Comparison of ENCODE assay signal across 19 cellular contexts in the genomic region with DNA sequence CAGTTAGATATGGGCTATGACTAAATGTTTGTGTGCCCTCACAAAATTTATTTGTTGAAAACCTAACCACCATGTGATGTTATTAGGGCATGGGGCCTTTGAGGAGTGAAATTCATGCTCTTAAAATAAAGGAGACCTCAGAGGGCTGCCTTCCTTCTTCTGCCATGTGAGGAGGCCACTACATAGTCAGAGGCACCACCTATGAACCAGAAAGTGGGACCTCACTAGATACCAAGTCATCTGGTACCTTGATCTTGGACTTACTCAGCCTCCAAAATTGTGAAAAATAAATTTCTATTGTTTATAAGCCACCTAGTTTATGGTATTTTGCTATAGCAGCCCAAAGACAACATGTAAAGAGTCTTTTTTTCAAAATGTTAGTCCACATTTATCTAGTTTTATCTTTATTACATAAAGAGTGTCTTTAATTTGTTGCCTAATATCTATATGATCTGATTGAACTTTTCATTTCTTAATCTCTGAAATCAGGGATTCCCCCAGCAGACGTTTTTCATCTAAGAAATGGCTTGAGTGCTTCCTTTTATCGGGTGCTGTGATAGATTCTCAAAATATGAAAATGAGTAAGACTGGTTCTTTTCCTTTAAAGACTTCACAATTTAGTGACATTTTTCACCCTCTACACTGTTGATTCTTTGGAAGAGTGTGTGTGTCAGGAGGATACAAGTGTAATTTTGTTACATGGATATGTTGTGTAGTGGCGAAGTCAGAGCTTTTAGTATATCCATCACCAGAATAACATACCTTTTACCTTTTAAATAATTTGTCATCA. TPM values are rescaled to one million over a fixed set of nuclear protein-coding genes. Genes with fewer than 3 reads are reported as not detected.
DNase-seq lines count a peak whose midpoint lies in the region; ATAC-seq and TF ChIP-seq lines count a peak whose summit lies in the region.
"Had no signal": no experiment of that assay in that cellular context is flagged by ENCODE, and none has a peak within 500 bp of the region (broad histone marks: within the 10 kb centered on the region; RNA-seq: fewer than 3 reads in every experiment).

No MANE protein-coding gene starts in this region.

- H2AFZ ChIP-seq in GM23248 (no peak overlapping the region), fibroblast of lung (ENCODE audit: low read length) (no peak overlapping the region)

- H3K27me3 ChIP-seq in GM23248 (replicated peaks; ENCODE audit: insufficient read depth) (no peaks in the 10 kb centered on the region), fibroblast of lung (ENCODE audit: control insufficient read depth, insufficient read depth, low read length) (no peaks in the 10 kb centered on the region)

- no peak for TF ChIP-seq CTCF in fibroblast of lung (conservative IDR thresholded peaks at IDR 0.05 in 1 of 2, IDR thresholded peaks at IDR 0.05 in 1 of 2; ENCODE audit: low read depth in 1 of 2, low read length in 2 of 2)

- peaks cover 32% of the 10 kb centered on the region for H3K4me1 Mint-ChIP-seq in activated T-cell treated with anti-CD3 and anti-CD28 coated beads, Interleukin-2, amount 50 U/mL, for 24 hours (ENCODE audit: low read depth)
- H3K4me1 Mint-ChIP-seq in activated T-helper 1 cell treated with anti-CD3 and anti-CD28 coated beads, Interleukin-12 subunit alpha, Interleukin-12 subunit beta, Interleukin-2, Interleukin-4 antibody, amounts not matched to agents 30 ng/mL and 10 ng/mL and 1 ng/mL, durations not matched to agents 14 hours and 24 hours and 36 hours (ENCODE audit: low read depth): peaks cover 16% of the 10 kb centered on the region
- H3K4me1 Mint-ChIP-seq: CD14-positive monocyte had no signal

- no peak for ATAC-seq in left colon

- H3K4me3 Mint-ChIP-seq in activated T-cell treated with anti-CD3 and anti-CD28 coated beads, Interleukin-2, amount 50 U/mL, for 24 hours: peak overlapping the region; percentile 48
- no peak overlapping the region for H3K4me3 Mint-ChIP-seq in activated T-helper 1 cell treated with anti-CD3 and anti-CD28 coated beads, Interleukin-12 subunit alpha, Interleukin-12 subunit beta, Interleukin-2, Interleukin-4 antibody, amounts not matched to agents 30 ng/mL and 10 ng/mL and 1 ng/mL, durations not matched to agents 14 hours and 24 hours and 36 hours
- H3K4me3 Mint-ChIP-seq: CD14-positive monocyte had no signal

- no peak overlapping the region for H3K4me2 ChIP-seq in GM23248 (ENCODE audit: unreplicated experiment)
- H3K4me2 ChIP-seq in fibroblast of lung (ENCODE audit: extremely low read depth, insufficient read depth, low read length): no peak overlapping the region
- H3K4me2 ChIP-seq: KMS-11 had no signal

- in situ Hi-C loops in GM23248 (cut with MboI): no loop called here

- H3K4me3 ChIP-seq in GM23248 (no peak overlapping the region), fibroblast of lung (replicated peaks in 1 of 4; ENCODE audit: control extremely low read depth in 1 of 4, insufficient read depth in 1 of 4, low read depth in 3 of 4, low read length in 4 of 4) (no peak overlapping the region)

- WGBS in GM23248 (ENCODE audit: low coverage in 1 of 2, low lambda C conversion rate in 2 of 2, missing lambda C conversion rate in 2 of 2), 2 experiments: 52 to 54% methylated on average over 3 of the region's 3 CpGs

- H3K27ac Mint-ChIP-seq in activated T-cell treated with anti-CD3 and anti-CD28 coated beads, Interleukin-2, amount 50 U/mL, for 24 hours: peak overlapping the region; percentile 96
- peak overlapping the region; percentile 38 for H3K27ac Mint-ChIP-seq in activated T-helper 1 cell treated with anti-CD3 and anti-CD28 coated beads, Interleukin-12 subunit alpha, Interleukin-12 subunit beta, Interleukin-2, Interleukin-4 antibody, amounts not matched to agents 30 ng/mL and 10 ng/mL and 1 ng/mL, durations not matched to agents 14 hours and 24 hours and 36 hours
- H3K27ac Mint-ChIP-seq: CD14-positive monocyte had no signal

- intact Hi-C loops in activated T-helper 1 cell treated with anti-CD3 and anti-CD28 coated beads, Interleukin-12 subunit alpha, Interleukin-12 subunit beta, Interleukin-2, Interleukin-4 antibody, amounts not matched to agents 30 ng/mL and 10 ng/mL and 1 ng/mL, durations not matched to agents 14 hours and 24 hours and 36 hours (cut with micrococcal nuclease): loop anchor here (1.0 to 2.0 kb wide), 2 partner anchors 16 to 34 kb away; a partner anchor contains a TSS
- intact Hi-C loops in left colon (cut with DNase I, micrococcal nuclease): no loop called here

- peaks cover 80% of the 10 kb centered on the region for H3K36me3 Mint-ChIP-seq in activated T-cell treated with anti-CD3 and anti-CD28 coated beads, Interleukin-2, amount 50 U/mL, for 24 hours (ENCODE audit: low read depth)
- H3K36me3 Mint-ChIP-seq in activated T-helper 1 cell treated with anti-CD3 and anti-CD28 coated beads, Interleukin-12 subunit alpha, Interleukin-12 subunit beta, Interleukin-2, Interleukin-4 antibody, amounts not matched to agents 30 ng/mL and 10 ng/mL and 1 ng/mL, durations not matched to agents 14 hours and 24 hours and 36 hours (ENCODE audit: low read depth): peaks cover 26% of the 10 kb centered on the region

- H3F3A ChIP-seq in GM23248 (ENCODE audit: insufficient read depth): peaks cover 25% of the 10 kb centered on the region

- H4K20me1 ChIP-seq in GM23248 (ENCODE audit: insufficient read depth) (no peaks in the 10 kb centered on the region), fibroblast of lung (ENCODE audit: control insufficient read depth, extremely low read depth, insufficient read depth, low read length) (no peaks in the 10 kb centered on the region)

- H3K4me1 ChIP-seq in GM23248 (ENCODE audit: insufficient read depth) (peaks cover 24% of the 10 kb centered on the region), fibroblast of lung (ENCODE audit: control insufficient read depth, extremely low read depth, insufficient read depth, low read length) (no peaks in the 10 kb centered on the region)

- no peaks in the 10 kb centered on the region for H3K9me3 Mint-ChIP-seq in activated T-cell treated with anti-CD3 and anti-CD28 coated beads, Interleukin-2, amount 50 U/mL, for 24 hours
- no peaks in the 10 kb centered on the region for H3K9me3 Mint-ChIP-seq in activated T-helper 1 cell treated with anti-CD3 and anti-CD28 coated beads, Interleukin-12 subunit alpha, Interleukin-12 subunit beta, Interleukin-2, Interleukin-4 antibody, amounts not matched to agents 30 ng/mL and 10 ng/mL and 1 ng/mL, durations not matched to agents 14 hours and 24 hours and 36 hours

- H3K27ac ChIP-seq in GM23248: peak overlapping the region; percentile 69
- peak overlapping the region; percentile 52 for H3K27ac ChIP-seq in fibroblast of lung (ENCODE audit: insufficient read depth, low read length)
- H3K27ac ChIP-seq: KMS-11 had no signal

- H3K9ac ChIP-seq in GM23248: no peak overlapping the region
- no peak overlapping the region for H3K9ac ChIP-seq in fibroblast of lung (ENCODE audit: insufficient read depth, low read length)
- H3K9ac ChIP-seq: KMS-11 had no signal

- peaks cover 11% of the 10 kb centered on the region for H3K36me3 ChIP-seq in GM23248 (ENCODE audit: low read depth)
- no peaks in the 10 kb centered on the region for H3K36me3 ChIP-seq in fibroblast of lung (ENCODE audit: control insufficient read depth, insufficient read depth, low read length)

- no peaks in the 10 kb centered on the region for H3K27me3 Mint-ChIP-seq in activated T-cell treated with anti-CD3 and anti-CD28 coated beads, Interleukin-2, amount 50 U/mL, for 24 hours
- H3K27me3 Mint-ChIP-seq in activated T-helper 1 cell treated with anti-CD3 and anti-CD28 coated beads, Interleukin-12 subunit alpha, Interleukin-12 subunit beta, Interleukin-2, Interleukin-4 antibody, amounts not matched to agents 30 ng/mL and 10 ng/mL and 1 ng/mL, durations not matched to agents 14 hours and 24 hours and 36 hours (ENCODE audit: insufficient read depth): no peaks in the 10 kb centered on the region

- DNase-seq in activated T-cell treated with anti-CD3 and anti-CD28 coated beads, Interleukin-2, amount 50 U/mL, for 24 hours: no peak
- DNase-seq in activated T-cell treated with anti-CD3 and anti-CD28 coated beads for 4 hours (no peak), GM23248 (no peak), fibroblast of lung (ENCODE audit: low read depth in 2 of 2) (no peak), SIG-M5 treated with dmso at 0.1 percent for 504 hours (lab: John Stamatoyannopoulos, UW; ENCODE audit: unreplicated experiment) (no peak), SHP77 treated with DMSO at 0.1 percent for 48 hours (lab: John Stamatoyannopoulos, UW) (no peak), left colon (no peak)
- no peak for DNase-seq in activated T-helper 1 cell treated with anti-CD3 and anti-CD28 coated beads, Interleukin-12 subunit alpha, Interleukin-12 subunit beta, Interleukin-2, Interleukin-4 antibody, amounts not matched to agents 30 ng/mL and 10 ng/mL and 1 ng/mL, durations not matched to agents 14 hours and 24 hours and 36 hours (ENCODE audit: low spot score)
- DNase-seq: ACHN, AML-193, DMS 273 treated with DMSO at 0.1 percent for 48 hours, GF-D8, NCI-H1436, NCI-H2029, NCI-H2171, NCI-H446 treated with DMSO at 0.1 percent for 48 hours, OCI-M1 had no signal

- no peaks in the 10 kb centered on the region for H3K9me2 ChIP-seq in GM23248 (ENCODE audit: insufficient read depth)

- H3K79me2 ChIP-seq in GM23248 (ENCODE audit: insufficient read depth) (no peaks in the 10 kb centered on the region), fibroblast of lung (ENCODE audit: control insufficient read depth, insufficient read depth, low read length) (no peaks in the 10 kb centered on the region)

- H3K9me3 ChIP-seq in GM23248 (ENCODE audit: low read depth) (no peaks in the 10 kb centered on the region), fibroblast of lung (ENCODE audit: control insufficient read depth, insufficient read depth, low read depth, low read length) (peaks cover 1% of the 10 kb centered on the region)

RNA-seq across cellular contexts. Expression of a gene that starts 34.2 kb away (rescaled TPM):
- total RNA-seq in GM23248 (2014; rRNA removed; shearing (Covaris generic)): 18.2 and 18.7 TPM in 2 replicates
- 22.2 and 22.3 TPM in 2 replicates for polyA plus RNA-seq in GM23248 (2016; fragmentation: Nextera tagmentation; extraction: Ambion mirVana)
- total RNA-seq in activated T-helper 1 cell treated with anti-CD3 and anti-CD28 coated beads, Interleukin-12 subunit alpha, Interleukin-12 subunit beta, Interleukin-2, Interleukin-4 antibody, amounts not matched to agents 30 ng/mL and 10 ng/mL and 1 ng/mL, durations not matched to agents 14 hours and 24 hours and 36 hours: 54.4 and 55.9 TPM in 2 replicates
- 34.2 and 41.0 TPM in 2 replicates for total RNA-seq in fibroblast of lung
- polyA plus RNA-seq in fibroblast of lung: 15.3 and 15.7 TPM in 2 replicates
- polyA plus RNA-seq in fibroblast of lung (2012): 11.9 and 13.9 TPM in 2 replicates
- polyA minus RNA-seq in fibroblast of lung (ENCODE audit: low replicate concordance): 3.8 and 9.9 TPM in 2 replicates
- total RNA-seq in left colon: 10 to 100 TPM; 13.7 to 14.8 TPM

RNA-seq across cellular contexts. Expression of a gene that starts 34.3 kb away (rescaled TPM):
- total RNA-seq in GM23248 (2014; rRNA removed; shearing (Covaris generic)): 71.3 and 74.2 TPM in 2 replicates
- 133 and 150 TPM in 2 replicates for polyA plus RNA-seq in GM23248 (2016; fragmentation: Nextera tagmentation; extraction: Ambion mirVana)
- total RNA-seq in activated T-helper 1 cell treated with anti-CD3 and anti-CD28 coated beads, Interleukin-12 subunit alpha, Interleukin-12 subunit beta, Interleukin-2, Interleukin-4 antibody, amounts not matched to agents 30 ng/mL and 10 ng/mL and 1 ng/mL, durations not matched to agents 14 hours and 24 hours and 36 hours: 78.7 and 80.1 TPM in 2 replicates
- 40.8 and 68.5 TPM in 2 replicates for total RNA-seq in fibroblast of lung
- 60.9 and 96.7 TPM in 2 replicates for polyA plus RNA-seq in fibroblast of lung
- polyA plus RNA-seq in fibroblast of lung (2012): 47.7 and 65.2 TPM in 2 replicates
- polyA minus RNA-seq in fibroblast of lung (ENCODE audit: low replicate concordance): 8.2 and 13.1 TPM in 2 replicates
- total RNA-seq in left colon: 10 to 100 TPM; 40.4 to 46.6 TPM

RNA-seq across cellular contexts. Expression of a gene that starts 55.9 kb away (rescaled TPM):
- total RNA-seq in GM23248 (2014; rRNA removed; shearing (Covaris generic)): 5.3 and 7.5 TPM in 2 replicates
- polyA plus RNA-seq in GM23248 (2016; fragmentation: Nextera tagmentation; extraction: Ambion mirVana) (5.6 and 6.5 TPM in 2 replicates), fibroblast of lung (6.7 and 6.9 TPM in 2 replicates)
- total RNA-seq in activated T-helper 1 cell treated with anti-CD3 and anti-CD28 coated beads, Interleukin-12 subunit alpha, Interleukin-12 subunit beta, Interleukin-2, Interleukin-4 antibody, amounts not matched to agents 30 ng/mL and 10 ng/mL and 1 ng/mL, durations not matched to agents 14 hours and 24 hours and 36 hours: 8.3 and 11.4 TPM in 2 replicates
- total RNA-seq in fibroblast of lung (6.7 and 6.9 TPM in 2 replicates), left colon (1 to 10 TPM; 2.9 to 3.9 TPM)
- polyA plus RNA-seq in fibroblast of lung (2012): 4.7 and 4.9 TPM in 2 replicates
- 1.1 and 2.9 TPM in 2 replicates for polyA minus RNA-seq in fibroblast of lung (ENCODE audit: low replicate concordance)
